2 cellular contexts compared by ENCODE assay signal in the genomic region with DNA sequence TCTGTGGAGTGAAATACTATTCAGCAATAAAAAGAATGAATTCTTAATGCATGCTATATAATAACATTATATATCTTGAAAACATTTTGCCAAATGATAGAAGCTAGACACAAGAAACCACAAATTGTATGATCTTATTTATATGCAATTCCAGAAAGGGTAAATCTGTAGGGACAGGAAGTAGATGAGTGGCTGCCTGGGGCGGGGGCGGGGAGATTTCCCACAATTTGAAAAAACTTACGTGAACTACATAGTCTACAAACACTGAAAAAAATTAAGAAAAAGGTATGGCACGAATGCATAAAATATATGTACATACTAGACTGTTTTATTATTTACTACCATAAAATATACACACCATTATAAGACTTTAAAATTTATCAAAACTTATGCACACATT.
TF ChIP-seq lines count a peak whose summit lies in the region.

No MANE protein-coding gene starts in this region.

TF ChIP-seq in GM23338, 12 proteins besides CTCF, POLR2A, EP300 and RAD21 (continued from another document):
- TF ChIP-seq, protein P1, sequence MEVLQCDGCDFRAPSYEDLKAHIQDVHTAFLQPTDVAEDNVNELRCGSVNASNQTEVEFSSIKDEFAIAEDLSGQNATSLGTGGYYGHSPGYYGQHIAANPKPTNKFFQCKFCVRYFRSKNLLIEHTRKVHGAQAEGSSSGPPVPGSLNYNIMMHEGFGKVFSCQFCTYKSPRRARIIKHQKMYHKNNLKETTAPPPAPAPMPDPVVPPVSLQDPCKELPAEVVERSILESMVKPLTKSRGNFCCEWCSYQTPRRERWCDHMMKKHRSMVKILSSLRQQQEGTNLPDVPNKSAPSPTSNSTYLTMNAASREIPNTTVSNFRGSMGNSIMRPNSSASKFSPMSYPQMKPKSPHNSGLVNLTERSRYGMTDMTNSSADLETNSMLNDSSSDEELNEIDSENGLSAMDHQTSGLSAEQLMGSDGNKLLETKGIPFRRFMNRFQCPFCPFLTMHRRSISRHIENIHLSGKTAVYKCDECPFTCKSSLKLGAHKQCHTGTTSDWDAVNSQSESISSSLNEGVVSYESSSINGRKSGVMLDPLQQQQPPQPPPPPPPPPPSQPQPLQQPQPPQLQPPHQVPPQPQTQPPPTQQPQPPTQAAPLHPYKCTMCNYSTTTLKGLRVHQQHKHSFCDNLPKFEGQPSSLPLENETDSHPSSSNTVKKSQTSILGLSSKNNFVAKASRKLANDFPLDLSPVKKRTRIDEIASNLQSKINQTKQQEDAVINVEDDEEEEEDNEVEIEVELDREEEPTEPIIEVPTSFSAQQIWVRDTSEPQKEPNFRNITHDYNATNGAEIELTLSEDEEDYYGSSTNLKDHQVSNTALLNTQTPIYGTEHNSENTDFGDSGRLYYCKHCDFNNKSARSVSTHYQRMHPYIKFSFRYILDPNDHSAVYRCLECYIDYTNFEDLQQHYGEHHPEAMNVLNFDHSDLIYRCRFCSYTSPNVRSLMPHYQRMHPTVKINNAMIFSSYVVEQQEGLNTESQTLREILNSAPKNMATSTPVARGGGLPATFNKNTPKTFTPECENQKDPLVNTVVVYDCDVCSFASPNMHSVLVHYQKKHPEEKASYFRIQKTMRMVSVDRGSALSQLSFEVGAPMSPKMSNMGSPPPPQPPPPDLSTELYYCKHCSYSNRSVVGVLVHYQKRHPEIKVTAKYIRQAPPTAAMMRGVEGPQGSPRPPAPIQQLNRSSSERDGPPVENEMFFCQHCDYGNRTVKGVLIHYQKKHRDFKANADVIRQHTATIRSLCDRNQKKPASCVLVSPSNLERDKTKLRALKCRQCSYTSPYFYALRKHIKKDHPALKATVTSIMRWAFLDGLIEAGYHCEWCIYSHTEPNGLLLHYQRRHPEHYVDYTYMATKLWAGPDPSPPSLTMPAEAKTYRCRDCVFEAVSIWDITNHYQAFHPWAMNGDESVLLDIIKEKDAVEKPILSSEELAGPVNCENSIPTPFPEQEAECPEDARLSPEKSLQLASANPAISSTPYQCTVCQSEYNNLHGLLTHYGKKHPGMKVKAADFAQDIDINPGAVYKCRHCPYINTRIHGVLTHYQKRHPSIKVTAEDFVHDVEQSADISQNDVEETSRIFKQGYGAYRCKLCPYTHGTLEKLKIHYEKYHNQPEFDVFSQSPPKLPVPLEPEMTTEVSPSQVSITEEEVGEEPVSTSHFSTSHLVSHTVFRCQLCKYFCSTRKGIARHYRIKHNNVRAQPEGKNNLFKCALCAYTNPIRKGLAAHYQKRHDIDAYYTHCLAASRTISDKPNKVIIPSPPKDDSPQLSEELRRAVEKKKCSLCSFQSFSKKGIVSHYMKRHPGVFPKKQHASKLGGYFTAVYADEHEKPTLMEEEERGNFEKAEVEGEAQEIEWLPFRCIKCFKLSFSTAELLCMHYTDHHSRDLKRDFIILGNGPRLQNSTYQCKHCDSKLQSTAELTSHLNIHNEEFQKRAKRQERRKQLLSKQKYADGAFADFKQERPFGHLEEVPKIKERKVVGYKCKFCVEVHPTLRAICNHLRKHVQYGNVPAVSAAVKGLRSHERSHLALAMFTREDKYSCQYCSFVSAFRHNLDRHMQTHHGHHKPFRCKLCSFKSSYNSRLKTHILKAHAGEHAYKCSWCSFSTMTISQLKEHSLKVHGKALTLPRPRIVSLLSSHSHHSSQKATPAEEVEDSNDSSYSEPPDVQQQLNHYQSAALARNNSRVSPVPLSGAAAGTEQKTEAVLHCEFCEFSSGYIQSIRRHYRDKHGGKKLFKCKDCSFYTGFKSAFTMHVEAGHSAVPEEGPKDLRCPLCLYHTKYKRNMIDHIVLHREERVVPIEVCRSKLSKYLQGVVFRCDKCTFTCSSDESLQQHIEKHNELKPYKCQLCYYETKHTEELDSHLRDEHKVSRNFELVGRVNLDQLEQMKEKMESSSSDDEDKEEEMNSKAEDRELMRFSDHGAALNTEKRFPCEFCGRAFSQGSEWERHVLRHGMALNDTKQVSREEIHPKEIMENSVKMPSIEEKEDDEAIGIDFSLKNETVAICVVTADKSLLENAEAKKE (CRISPR knock-in tag; IDR thresholded peaks at IDR 0.05), result no peak
- TF ChIP-seq STAT1 (IDR thresholded peaks at IDR 0.05; ENCODE audit: unreplicated experiment), result no peak
- TF ChIP-seq, protein P2, sequence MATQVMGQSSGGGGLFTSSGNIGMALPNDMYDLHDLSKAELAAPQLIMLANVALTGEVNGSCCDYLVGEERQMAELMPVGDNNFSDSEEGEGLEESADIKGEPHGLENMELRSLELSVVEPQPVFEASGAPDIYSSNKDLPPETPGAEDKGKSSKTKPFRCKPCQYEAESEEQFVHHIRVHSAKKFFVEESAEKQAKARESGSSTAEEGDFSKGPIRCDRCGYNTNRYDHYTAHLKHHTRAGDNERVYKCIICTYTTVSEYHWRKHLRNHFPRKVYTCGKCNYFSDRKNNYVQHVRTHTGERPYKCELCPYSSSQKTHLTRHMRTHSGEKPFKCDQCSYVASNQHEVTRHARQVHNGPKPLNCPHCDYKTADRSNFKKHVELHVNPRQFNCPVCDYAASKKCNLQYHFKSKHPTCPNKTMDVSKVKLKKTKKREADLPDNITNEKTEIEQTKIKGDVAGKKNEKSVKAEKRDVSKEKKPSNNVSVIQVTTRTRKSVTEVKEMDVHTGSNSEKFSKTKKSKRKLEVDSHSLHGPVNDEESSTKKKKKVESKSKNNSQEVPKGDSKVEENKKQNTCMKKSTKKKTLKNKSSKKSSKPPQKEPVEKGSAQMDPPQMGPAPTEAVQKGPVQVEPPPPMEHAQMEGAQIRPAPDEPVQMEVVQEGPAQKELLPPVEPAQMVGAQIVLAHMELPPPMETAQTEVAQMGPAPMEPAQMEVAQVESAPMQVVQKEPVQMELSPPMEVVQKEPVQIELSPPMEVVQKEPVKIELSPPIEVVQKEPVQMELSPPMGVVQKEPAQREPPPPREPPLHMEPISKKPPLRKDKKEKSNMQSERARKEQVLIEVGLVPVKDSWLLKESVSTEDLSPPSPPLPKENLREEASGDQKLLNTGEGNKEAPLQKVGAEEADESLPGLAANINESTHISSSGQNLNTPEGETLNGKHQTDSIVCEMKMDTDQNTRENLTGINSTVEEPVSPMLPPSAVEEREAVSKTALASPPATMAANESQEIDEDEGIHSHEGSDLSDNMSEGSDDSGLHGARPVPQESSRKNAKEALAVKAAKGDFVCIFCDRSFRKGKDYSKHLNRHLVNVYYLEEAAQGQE (IDR thresholded peaks at IDR 0.05; ENCODE audit: unreplicated experiment), result no peak
- TF ChIP-seq, protein P3, sequence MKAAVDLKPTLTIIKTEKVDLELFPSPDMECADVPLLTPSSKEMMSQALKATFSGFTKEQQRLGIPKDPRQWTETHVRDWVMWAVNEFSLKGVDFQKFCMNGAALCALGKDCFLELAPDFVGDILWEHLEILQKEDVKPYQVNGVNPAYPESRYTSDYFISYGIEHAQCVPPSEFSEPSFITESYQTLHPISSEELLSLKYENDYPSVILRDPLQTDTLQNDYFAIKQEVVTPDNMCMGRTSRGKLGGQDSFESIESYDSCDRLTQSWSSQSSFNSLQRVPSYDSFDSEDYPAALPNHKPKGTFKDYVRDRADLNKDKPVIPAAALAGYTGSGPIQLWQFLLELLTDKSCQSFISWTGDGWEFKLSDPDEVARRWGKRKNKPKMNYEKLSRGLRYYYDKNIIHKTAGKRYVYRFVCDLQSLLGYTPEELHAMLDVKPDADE (IDR thresholded peaks at IDR 0.05), result no peak
- TF ChIP-seq NANOG (IDR thresholded peaks at IDR 0.05; ENCODE audit: borderline replicate concordance), result no peak
- no peak for TF ChIP-seq POLR2AphosphoS5 (IDR thresholded peaks at IDR 0.05; ENCODE audit: low read depth)
- TF ChIP-seq ZNF114 (CRISPR knock-in tag; IDR thresholded peaks at IDR 0.05), result no peak

TF ChIP-seq in H1, 55 proteins besides CTCF, POLR2A, EP300 and RAD21 (continued from another document):
- TF ChIP-seq SIRT6 (IDR thresholded peaks at IDR 0.05; ENCODE audit: low read length), result no peak
- TF ChIP-seq, protein P4, sequence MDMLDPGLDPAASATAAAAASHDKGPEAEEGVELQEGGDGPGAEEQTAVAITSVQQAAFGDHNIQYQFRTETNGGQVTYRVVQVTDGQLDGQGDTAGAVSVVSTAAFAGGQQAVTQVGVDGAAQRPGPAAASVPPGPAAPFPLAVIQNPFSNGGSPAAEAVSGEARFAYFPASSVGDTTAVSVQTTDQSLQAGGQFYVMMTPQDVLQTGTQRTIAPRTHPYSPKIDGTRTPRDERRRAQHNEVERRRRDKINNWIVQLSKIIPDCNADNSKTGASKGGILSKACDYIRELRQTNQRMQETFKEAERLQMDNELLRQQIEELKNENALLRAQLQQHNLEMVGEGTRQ (IDR thresholded peaks at IDR 0.05; ENCODE audit: low read length), result no peak
- TF ChIP-seq GABPA (IDR thresholded peaks at IDR 0.05; ENCODE audit: borderline replicate concordance, insufficient read depth, low read length), result no peak
- no peak for TF ChIP-seq HDAC2 (IDR thresholded peaks at IDR 0.05; ENCODE audit: borderline replicate concordance in 1 of 2, low read depth in 2 of 2, low read length in 2 of 2)
- TF ChIP-seq, protein P5, sequence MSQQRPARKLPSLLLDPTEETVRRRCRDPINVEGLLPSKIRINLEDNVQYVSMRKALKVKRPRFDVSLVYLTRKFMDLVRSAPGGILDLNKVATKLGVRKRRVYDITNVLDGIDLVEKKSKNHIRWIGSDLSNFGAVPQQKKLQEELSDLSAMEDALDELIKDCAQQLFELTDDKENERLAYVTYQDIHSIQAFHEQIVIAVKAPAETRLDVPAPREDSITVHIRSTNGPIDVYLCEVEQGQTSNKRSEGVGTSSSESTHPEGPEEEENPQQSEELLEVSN (IDR thresholded peaks at IDR 0.05), result no peak
- TF ChIP-seq TEAD4 (IDR thresholded peaks at IDR 0.05; ENCODE audit: low read depth, low read length), result no peak
